ENCODE assay signal across 27 cellular contexts in the genomic region with DNA sequence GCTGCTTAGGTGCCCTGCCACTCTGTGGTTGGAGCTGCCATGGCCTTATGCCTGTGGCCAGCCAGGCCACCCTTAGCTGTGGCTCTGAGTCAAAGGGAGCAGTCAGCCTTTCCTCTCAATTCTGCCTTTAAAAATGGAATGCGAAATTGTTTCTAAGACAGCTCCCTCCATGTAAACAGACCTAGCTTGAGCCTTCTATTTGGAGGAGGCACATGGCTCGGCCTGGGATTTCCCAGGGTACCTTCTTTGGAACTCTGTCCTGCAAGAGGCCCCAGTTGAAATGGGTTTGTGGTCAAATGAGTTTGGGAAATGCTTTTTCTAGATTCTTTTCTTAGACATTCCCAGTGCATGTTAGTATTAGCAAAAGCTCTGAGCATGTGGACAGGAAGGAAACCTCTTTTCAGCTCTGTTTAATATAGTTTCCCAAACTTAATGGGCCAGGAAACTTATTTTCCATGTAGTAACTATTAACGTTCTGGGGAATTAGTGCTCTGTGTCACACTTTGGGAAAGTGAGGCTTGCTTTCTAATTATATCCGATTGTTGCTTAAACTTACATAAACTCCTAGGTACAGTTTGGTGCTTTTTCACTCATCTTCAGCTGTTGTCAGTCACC. TPM values are rescaled to one million over a fixed set of nuclear protein-coding genes. Genes with fewer than 3 reads are reported as not detected.
DNase-seq lines count a peak whose midpoint lies in the region; ATAC-seq lines count a peak whose summit lies in the region.
"Had no signal": no experiment of that assay in that cellular context is flagged by ENCODE, and none has a peak within 500 bp of the region (broad histone marks: within the 10 kb centered on the region; RNA-seq: fewer than 3 reads in every experiment).

No MANE protein-coding gene starts in this region.

- peaks cover 0 to 9% (median 4%) of the 10 kb centered on the region in 5 donors for H3K27me3 ChIP-seq in subcutaneous abdominal adipose tissue (ENCODE audit: control insufficient read depth in 5 of 5, insufficient read depth in 4 of 5, low read length in 5 of 5)
- H3K27me3 ChIP-seq: ovary had no signal

- H3K4me1 ChIP-seq in mesodermal cell (ENCODE audit: control insufficient read depth, insufficient read depth, low read length, poor library complexity, severe bottlenecking): peaks cover 10% of the 10 kb centered on the region
- peaks cover 5 to 89% (median 74%) of the 10 kb centered on the region in 5 donors for H3K4me1 ChIP-seq in subcutaneous abdominal adipose tissue (ENCODE audit: control insufficient read depth in 5 of 5, insufficient read depth in 5 of 5, low read length in 5 of 5)
- H3K4me1 ChIP-seq: foreskin keratinocyte had no signal

- H3K9me3 ChIP-seq in mesodermal cell (ENCODE audit: control insufficient read depth, low read length): no peaks in the 10 kb centered on the region
- no peaks in the 10 kb centered on the region for H3K9me3 ChIP-seq in subcutaneous abdominal adipose tissue (ENCODE audit: control insufficient read depth in 5 of 5, low read length in 5 of 5)
- H3K9me3 ChIP-seq: ovary, right atrium auricular region, stomach, upper lobe of left lung had no signal

- WGBS in mesodermal cell (ENCODE audit: insufficient coverage in 2 of 2), 2 experiments: 88 to 93% methylated on average over 1 to 3 of the region's 4 CpGs

- H3K9ac ChIP-seq in subcutaneous abdominal adipose tissue (ENCODE audit: low read length in 5 of 5): peak overlapping the region in 1 of 5 donors; percentile 37

- peaks cover 22% of the 10 kb centered on the region for H3K27me3 Mint-ChIP-seq in central memory CD8-positive, alpha-beta T cell

- H3K4me3 ChIP-seq in mesodermal cell (ENCODE audit: extremely low read depth, insufficient read depth, low read length, poor library complexity, severe bottlenecking) (no peak overlapping the region), subcutaneous abdominal adipose tissue (ENCODE audit: low read depth in 1 of 5, low read length in 5 of 5) (no peak overlapping the region)
- H3K4me3 ChIP-seq: ovary, right atrium auricular region, stomach, upper lobe of left lung had no signal

- peak; percentile 37 for DNase-seq in activated CD8-positive, alpha-beta memory T cell treated with anti-CD3 and anti-CD28 coated beads for 24 hours
- DNase-seq in activated CD8-positive, alpha-beta memory T cell treated with anti-CD3 and anti-CD28 coated beads, Interleukin-2, amount 50 U/mL, for 4 hours: no peak
- no peak for DNase-seq in central memory CD8-positive, alpha-beta T cell (ENCODE audit: low spot score in 2 of 2)
- DNase-seq in activated CD4-positive, alpha-beta T cell treated with anti-CD3 and anti-CD28 coated beads, Interleukin-2, amount 50 U/mL, for 48 hours: no peak
- DNase-seq in T-helper 1 cell: no peak
- DNase-seq: activated CD4-positive, alpha-beta T cell treated with anti-CD3 and anti-CD28 coated beads for 48 hours; activated naive CD8-positive, alpha-beta T cell treated with anti-CD3 and anti-CD28 coated beads, Interleukin-2, amount 50 U/mL, for 24 hours; erythroblast; foreskin keratinocyte; GOT3; Kasumi-1; left colon; mesendoderm; MV-4-11; NCI-H146; NCI-H510A treated with DMSO at 0.1 percent for 48 hours; ovary; stimulated activated CD4-positive, alpha-beta T cell treated with anti-CD3 and anti-CD28 coated beads, Interleukin-15, amount 100 ng/mL, for 24 hours; stomach; T-helper 2 cell had no signal

- ATAC-seq in central memory CD8-positive, alpha-beta T cell (replicated peaks; ENCODE audit: extremely low read depth, poor library complexity, severe bottlenecking): no peak
- no peak for ATAC-seq in HG03354 (IDR thresholded peaks at IDR 0.05; ENCODE audit: poor library complexity, severe bottlenecking, unreplicated experiment)
- ATAC-seq: activated naive CD8-positive, alpha-beta T cell treated with anti-CD3 and anti-CD28 coated beads, Interleukin-2, amount 50 U/mL, for 24 hours; foreskin keratinocyte; left colon; naive thymus-derived CD8-positive, alpha-beta T cell; Panc1 had no signal

- peak overlapping the region; percentile 10 for H3K27ac ChIP-seq in mesodermal cell (ENCODE audit: low read depth, low read length, severe bottlenecking)
- H3K27ac ChIP-seq in subcutaneous abdominal adipose tissue (ENCODE audit: low read depth, low read length): peak overlapping the region; percentile 39
- H3K27ac ChIP-seq: foreskin keratinocyte, ovary, right atrium auricular region, upper lobe of left lung had no signal

- peaks cover 18% of the 10 kb centered on the region for H3K36me3 Mint-ChIP-seq in central memory CD8-positive, alpha-beta T cell (ENCODE audit: insufficient read depth)

- H3K9me3 Mint-ChIP-seq in central memory CD8-positive, alpha-beta T cell: no peaks in the 10 kb centered on the region
- H3K9me3 Mint-ChIP-seq: activated naive CD8-positive, alpha-beta T cell treated with anti-CD3 and anti-CD28 coated beads, Interleukin-2, amount 50 U/mL, for 24 hours; naive thymus-derived CD8-positive, alpha-beta T cell had no signal

- no peak overlapping the region for H3K4me3 Mint-ChIP-seq in central memory CD8-positive, alpha-beta T cell
- H3K4me3 Mint-ChIP-seq: activated naive CD8-positive, alpha-beta T cell treated with anti-CD3 and anti-CD28 coated beads, Interleukin-2, amount 50 U/mL, for 24 hours; naive thymus-derived CD8-positive, alpha-beta T cell had no signal

- H3K27ac Mint-ChIP-seq in central memory CD8-positive, alpha-beta T cell (ENCODE audit: low read depth): peak overlapping the region; percentile 32
- H3K27ac Mint-ChIP-seq: activated naive CD8-positive, alpha-beta T cell treated with anti-CD3 and anti-CD28 coated beads, Interleukin-2, amount 50 U/mL, for 24 hours had no signal

- H3K4me1 Mint-ChIP-seq in central memory CD8-positive, alpha-beta T cell: peaks cover 33% of the 10 kb centered on the region

- H3K36me3 ChIP-seq in mesodermal cell (ENCODE audit: control insufficient read depth, insufficient read depth, low read length) (peaks cover 73% of the 10 kb centered on the region), subcutaneous abdominal adipose tissue (ENCODE audit: control insufficient read depth in 5 of 5, insufficient read depth in 5 of 5, low read length in 5 of 5) (peaks cover 2 to 69% (median 67%) of the 10 kb centered on the region in 5 donors)
- H3K36me3 ChIP-seq: ovary had no signal

RNA-seq across cellular contexts. Expression of a gene that starts 7.8 kb away (rescaled TPM):
- polyA plus RNA-seq in mesodermal cell (2013, experiment 1 of 2): 0.63 TPM
- 1.3 TPM for polyA plus RNA-seq in mesodermal cell (2013, experiment 2 of 2)
- polyA plus RNA-seq: foreskin keratinocyte; naive thymus-derived CD8-positive, alpha-beta T cell; ovary had no signal

RNA-seq across cellular contexts. Expression of a gene that starts 11.6 kb away (rescaled TPM):
- 126 TPM for polyA plus RNA-seq in mesodermal cell (2013, experiment 1 of 2)
- polyA plus RNA-seq in mesodermal cell (2013, experiment 2 of 2): 109 TPM

RNA-seq across cellular contexts. Expression of a gene that starts 19.6 kb away (rescaled TPM):
- not detected for polyA plus RNA-seq in mesodermal cell (2013, experiment 1 of 2)
- not detected for polyA plus RNA-seq in mesodermal cell (2013, experiment 2 of 2)
- polyA plus RNA-seq: foreskin keratinocyte; naive thymus-derived CD8-positive, alpha-beta T cell had no signal

RNA-seq across cellular contexts. Expression of a gene that starts 44.2 kb away (rescaled TPM):
- polyA plus RNA-seq in mesodermal cell (2013, experiment 1 of 2): 3.7 TPM
- 1.9 TPM for polyA plus RNA-seq in mesodermal cell (2013, experiment 2 of 2)
- polyA plus RNA-seq: foreskin keratinocyte; naive thymus-derived CD8-positive, alpha-beta T cell had no signal
